1 cellular context compared by ENCODE assay signal in genomic region chr2:173048901-173049661, GRCh38.
TF ChIP-seq lines count a peak whose summit lies in the region.

No MANE protein-coding gene starts in this region.

TF ChIP-seq in K562, 482 proteins besides CTCF, POLR2A, EP300 and RAD21 (continued from another document and continues in another):
- TF ChIP-seq ZBTB40 (IDR thresholded peaks at IDR 0.05) (no peak), ZBTB40 (CRISPR knock-in tag; IDR thresholded peaks at IDR 0.05) (no peak), ZNF740 (CRISPR knock-in tag; IDR thresholded peaks at IDR 0.05) (no peak), ZNF740 (tag; IDR thresholded peaks at IDR 0.05) (no peak), ZNF717 (CRISPR knock-in tag; IDR thresholded peaks at IDR 0.05) (no peak), BCLAF1 (IDR thresholded peaks at IDR 0.05; ENCODE audit: borderline replicate concordance in 1 of 2, control insufficient read depth in 1 of 2, low read depth in 2 of 2, low read length in 1 of 2) (no peak), MNT (conservative IDR thresholded peaks at IDR 0.05) (no peak), BDP1 (IDR thresholded peaks at IDR 0.05; ENCODE audit: insufficient read depth, insufficient read length) (no peak), ZNF395 (CRISPR knock-in tag; IDR thresholded peaks at IDR 0.05) (no peak), DMBX1 (CRISPR knock-in tag; IDR thresholded peaks at IDR 0.05; ENCODE audit: borderline replicate concordance) (no peak), ZNF589 (CRISPR knock-in tag; IDR thresholded peaks at IDR 0.05; ENCODE audit: low read depth) (peak; percentile 77; the same call in 1 of the 2 replicates), ZNF551 (CRISPR knock-in tag; IDR thresholded peaks at IDR 0.05) (no peak), ZFP91 (CRISPR knock-in tag; IDR thresholded peaks at IDR 0.05) (no peak), ZNF76 (CRISPR knock-in tag; IDR thresholded peaks at IDR 0.05; ENCODE audit: borderline replicate concordance) (no peak), ZC3H4 (CRISPR knock-in tag; IDR thresholded peaks at IDR 0.05; ENCODE audit: borderline replicate concordance) (no peak), XRCC5 (IDR thresholded peaks at IDR 0.05; ENCODE audit: low read depth, low read length) (no peak), TFE3 (CRISPR knock-in tag; IDR thresholded peaks at IDR 0.05) (no peak), HNRNPUL1 (IDR thresholded peaks at IDR 0.05; ENCODE audit: low read length) (no peak), LCOR (CRISPR knock-in tag; IDR thresholded peaks at IDR 0.05) (no peak), MYC (IDR thresholded peaks at IDR 0.05; ENCODE audit: low read depth, low read length) (no peak), MYC (CRISPR knock-in tag; IDR thresholded peaks at IDR 0.05; ENCODE audit: borderline replicate concordance, low read depth) (no peak), ZNF780A (CRISPR knock-in tag; IDR thresholded peaks at IDR 0.05) (no peak), ARID3A (IDR thresholded peaks at IDR 0.05; ENCODE audit: borderline replicate concordance, low read depth, low read length) (peak; percentile 75; the same call in 1 of the 2 replicates), ZBTB49 (CRISPR knock-in tag; IDR thresholded peaks at IDR 0.05; ENCODE audit: borderline replicate concordance) (no peak), ZFP1 (CRISPR knock-in tag; IDR thresholded peaks at IDR 0.05) (no peak), DDX20 (tag; IDR thresholded peaks at IDR 0.05; ENCODE audit: low read depth) (no peak), NFRKB (IDR thresholded peaks at IDR 0.05; ENCODE audit: low read depth) (no peak), VEZF1 (CRISPR knock-in tag; IDR thresholded peaks at IDR 0.05) (peak; percentile 30; the same call in 1 of the 2 replicates)
